ENCODE assay signal across 8 cellular contexts in genomic region chr22:30636226-30637077, GRCh38. TPM values are rescaled to one million over a fixed set of nuclear protein-coding genes. Genes with fewer than 3 reads are reported as not detected.
DNase-seq lines count a peak whose midpoint lies in the region; ATAC-seq, FAIRE-seq and TF ChIP-seq lines count a peak whose summit lies in the region.

No MANE protein-coding gene starts in this region.

- intact Hi-C loops in Caco-2 (cut with micrococcal nuclease; ENCODE audit: unreplicated experiment): no loop called here

- no peaks in the 10 kb centered on the region for H3K9me2 ChIP-seq in Loucy (replicated peaks; ENCODE audit: low read depth, low read length)

- H3K9me3 Mint-ChIP-seq in Caco-2 (ENCODE audit: unreplicated experiment): no peaks in the 10 kb centered on the region
- H3K9me3 Mint-ChIP-seq in activated naive CD8-positive, alpha-beta T cell (ENCODE audit: low read depth): no peaks in the 10 kb centered on the region

- no peaks in the 10 kb centered on the region for H3K4me1 Mint-ChIP-seq in Caco-2 (ENCODE audit: low read depth, unreplicated experiment)
- H3K4me1 Mint-ChIP-seq in activated naive CD8-positive, alpha-beta T cell (ENCODE audit: low read depth): peaks cover 19% of the 10 kb centered on the region

- H3K9ac ChIP-seq in Loucy (ENCODE audit: low read depth, low read length, poor library complexity, severe bottlenecking) (peak overlapping the region; percentile 75), rectal smooth muscle tissue (ENCODE audit: low read length) (peak overlapping the region; percentile 83)

- ATAC-seq in GM21367 (IDR thresholded peaks at IDR 0.05; ENCODE audit: unreplicated experiment): no peak

- DNase-seq in Caco-2 (peak in 1 of 2 experiments; percentile 20), right atrium auricular region (ENCODE audit: low spot score) (no peak), D721Med (ENCODE audit: insufficient read length, low spot score) (no peak), NCI-H2107 treated with DMSO at 0.1 percent for 48 hours (lab: John Stamatoyannopoulos, UW; ENCODE audit: unreplicated experiment) (no peak)

- H3K79me2 ChIP-seq in Loucy (ENCODE audit: insufficient read depth, low read length): no peaks in the 10 kb centered on the region

- H3K36me3 ChIP-seq in Caco-2 (ENCODE audit: control insufficient read depth, insufficient read depth, low read length) (no peaks in the 10 kb centered on the region), Loucy (ENCODE audit: insufficient read depth, low read length) (no peaks in the 10 kb centered on the region), right atrium auricular region (no peaks in the 10 kb centered on the region), rectal smooth muscle tissue (ENCODE audit: control insufficient read depth, insufficient read depth, low read length) (no peaks in the 10 kb centered on the region)

- CTCF ChIA-PET in Caco-2 (lab: Charles Lee): interaction anchor here (0.6 to 3.2 kb wide), 6 partner anchors 10 to 428 kb away, joined by 3 to 94 read pairs (median 4); partner anchors contain the start of gene TCN2

- H3K27ac Mint-ChIP-seq in Caco-2 (ENCODE audit: unreplicated experiment): no peak overlapping the region
- H3K27ac Mint-ChIP-seq in activated naive CD8-positive, alpha-beta T cell: peak overlapping the region; percentile 79

- H3K4me3 Mint-ChIP-seq in Caco-2 (ENCODE audit: unreplicated experiment): peak overlapping the region; percentile 66
- peak overlapping the region; percentile 91 for H3K4me3 Mint-ChIP-seq in activated naive CD8-positive, alpha-beta T cell

- no peaks in the 10 kb centered on the region for H3K27me3 Mint-ChIP-seq in Caco-2 (ENCODE audit: insufficient read depth, unreplicated experiment)
- H3K27me3 Mint-ChIP-seq in activated naive CD8-positive, alpha-beta T cell: no peaks in the 10 kb centered on the region

- H3F3A ChIP-seq in Loucy (ENCODE audit: low read depth): peaks cover 4% of the 10 kb centered on the region

- peak overlapping the region; percentile 93 to 94 for H3K27ac ChIP-seq in right atrium auricular region
- H3K27ac ChIP-seq in rectal smooth muscle tissue (ENCODE audit: low read depth, low read length): peak overlapping the region; percentile 91

- peak overlapping the region; percentile 84; the same call in 1 of the 2 replicates for H2AFZ ChIP-seq in Loucy (ENCODE audit: low read length)

- BruUV-seq in Caco-2 (replicated peaks; lab: Mats Ljungman, UMichigan): no TSS peak

- no peak for TF ChIP-seq CTCF in Caco-2 (IDR thresholded peaks at IDR 0.05; ENCODE audit: insufficient read depth in 1 of 2, low read depth in 1 of 2, low read length in 1 of 2, severe bottlenecking in 1 of 2, unreplicated experiment in 1 of 2)
- TF ChIP-seq CTCF in Loucy (conservative IDR thresholded peaks at IDR 0.05; ENCODE audit: low read length): no peak
- no peak for TF ChIP-seq CTCF in right atrium auricular region (IDR thresholded peaks at IDR 0.05)
- TF ChIP-seq CTCF in D721Med (IDR thresholded peaks at IDR 0.05; ENCODE audit: insufficient read depth, missing control alignments): no peak

- peak overlapping the region; percentile 100 for H3K4me2 ChIP-seq in Loucy (ENCODE audit: low read depth, low read length, poor library complexity, severe bottlenecking)

- H3K27me3 ChIP-seq in Caco-2 (replicated peaks; ENCODE audit: control insufficient read depth, insufficient read depth, low read length) (no peaks in the 10 kb centered on the region), Loucy (ENCODE audit: insufficient read depth, low read length, poor library complexity, severe bottlenecking) (no peaks in the 10 kb centered on the region), right atrium auricular region (no peaks in the 10 kb centered on the region), rectal smooth muscle tissue (ENCODE audit: control insufficient read depth, insufficient read depth, low read length) (no peaks in the 10 kb centered on the region)

- H3K4me3 ChIP-seq in Caco-2 (ENCODE audit: low read depth, low read length) (peak overlapping the region; percentile 54), Loucy (ENCODE audit: low read length, poor library complexity, severe bottlenecking) (peak overlapping the region; percentile 73), right atrium auricular region (peak overlapping the region; percentile 60 to 77), rectal smooth muscle tissue (ENCODE audit: low read length) (peak overlapping the region; percentile 88)

- H3K36me3 Mint-ChIP-seq in Caco-2 (ENCODE audit: insufficient read depth, unreplicated experiment): peaks cover 6% of the 10 kb centered on the region
- H3K36me3 Mint-ChIP-seq in activated naive CD8-positive, alpha-beta T cell: peaks cover 8% of the 10 kb centered on the region

- no peaks in the 10 kb centered on the region for H4K20me1 ChIP-seq in Loucy (ENCODE audit: insufficient read depth, low read length, poor library complexity, severe bottlenecking)

- H3K9me3 ChIP-seq in Caco-2 (no peaks in the 10 kb centered on the region), Loucy (ENCODE audit: insufficient read depth, low read depth, low read length) (no peaks in the 10 kb centered on the region), right atrium auricular region (no peaks in the 10 kb centered on the region)

- FAIRE-seq in D721Med (lab: Jason Lieb, UNC): no peak

- POLR2A ChIA-PET in Caco-2 (lab: Charles Lee): no interaction called here

- H3K4me1 ChIP-seq in Caco-2 (peaks cover 13% of the 10 kb centered on the region), Loucy (ENCODE audit: insufficient read depth, low read length, poor library complexity, severe bottlenecking) (peaks cover 16% of the 10 kb centered on the region), right atrium auricular region (peaks cover 0 to 44% of the 10 kb centered on the region in 2 donors), rectal smooth muscle tissue (ENCODE audit: control insufficient read depth, insufficient read depth, low read length) (peaks cover 15% of the 10 kb centered on the region)

RNA-seq across cellular contexts. Expression of gene SLC35E4, which starts 0.9 kb away (rescaled TPM):
- 0.27 and 0.74 TPM in 2 replicates for total RNA-seq in Caco-2 (2022)
- total RNA-seq in right atrium auricular region: 1 to 10 TPM; 4.0 to 9.1 TPM

RNA-seq across cellular contexts. Expression of gene TCN2, which starts 29.5 kb away (rescaled TPM):
- 11.9 and 13.8 TPM in 2 replicates for total RNA-seq in Caco-2 (2022)
- 10 to 100 TPM; 28.7 to 38.2 TPM for total RNA-seq in right atrium auricular region

RNA-seq across cellular contexts. Expression of gene DUSP18, which starts 31.2 kb away (rescaled TPM):
- 6.0 and 7.9 TPM in 2 replicates for total RNA-seq in Caco-2 (2022)
- total RNA-seq in right atrium auricular region: 1 to 10 TPM; 1.8 to 4.9 TPM

RNA-seq across cellular contexts. Expression of gene PES1, which starts 44.7 kb away (rescaled TPM):
- total RNA-seq in Caco-2 (2022): 110 and 117 TPM in 2 replicates
- 10 to 100 TPM; 13.2 to 33.5 TPM for total RNA-seq in right atrium auricular region

RNA-seq across cellular contexts. Expression of gene OSBP2, which starts 58.2 kb away (rescaled TPM):
- total RNA-seq in Caco-2 (2022) (4.2 and 6.2 TPM in 2 replicates), right atrium auricular region (10 to 100 TPM in 1 of 2 donors, 1 to 10 TPM in 1; 4.0 to 16.8 TPM)
